ENCODE assay signal across 8 cellular contexts in genomic region chr12:107684990-107685359, GRCh38. TPM values are rescaled to one million over a fixed set of nuclear protein-coding genes. Genes with fewer than 3 reads are reported as not detected.
DNase-seq lines count a peak whose midpoint lies in the region; ATAC-seq and TF ChIP-seq lines count a peak whose summit lies in the region.

No MANE protein-coding gene starts in this region.

- H3K9me3 Mint-ChIP-seq in activated CD8-positive, alpha-beta T cell treated with anti-CD3 and anti-CD28 coated beads, Interleukin-2, amount 10 ng/mL, durations not matched to agents 7 days and 5 days (ENCODE audit: insufficient read depth) = no peaks in the 10 kb centered on the region

- peak overlapping the region; percentile 69 for H2AFZ ChIP-seq in parathyroid adenoma

- no peaks in the 10 kb centered on the region for H3K9me3 ChIP-seq in parathyroid adenoma (ENCODE audit: control insufficient read depth, low read length)

- H3K9ac ChIP-seq in parathyroid adenoma = no peak overlapping the region

- DNase-seq in ELF-1 (ENCODE audit: low read depth, low spot score) (peak; percentile 58), NCI-H146 treated with DMSO at 0.1 percent for 48 hours (lab: John Stamatoyannopoulos, UW; ENCODE audit: unreplicated experiment) (peak; percentile 31), fibroblast of pulmonary artery (ENCODE audit: low read depth) (peak; percentile 39), superior temporal gyrus (ENCODE audit: extremely low spot score) (no peak), GM10248 (ENCODE audit: extremely low spot score) (no peak)
- peak; percentile 31 for DNase-seq in activated CD8-positive, alpha-beta T cell treated with anti-CD3 and anti-CD28 coated beads, Interleukin-2, amount 10 ng/mL, durations not matched to agents 7 days and 5 days

- no peaks in the 10 kb centered on the region for H3K27me3 Mint-ChIP-seq in activated CD8-positive, alpha-beta T cell treated with anti-CD3 and anti-CD28 coated beads, Interleukin-2, amount 10 ng/mL, durations not matched to agents 7 days and 5 days (ENCODE audit: low read depth)

- no peaks in the 10 kb centered on the region for H3K27me3 ChIP-seq in parathyroid adenoma (ENCODE audit: control insufficient read depth, insufficient read depth, low read length)

- peak overlapping the region; percentile 85 for H3K27ac ChIP-seq in parathyroid adenoma

- H3K27ac Mint-ChIP-seq in activated CD8-positive, alpha-beta T cell treated with anti-CD3 and anti-CD28 coated beads, Interleukin-2, amount 10 ng/mL, durations not matched to agents 7 days and 5 days = peak overlapping the region; percentile 98

- H3K4me1 Mint-ChIP-seq in activated CD8-positive, alpha-beta T cell treated with anti-CD3 and anti-CD28 coated beads, Interleukin-2, amount 10 ng/mL, durations not matched to agents 7 days and 5 days (ENCODE audit: low read depth) = peaks cover 27% of the 10 kb centered on the region

- POLR2A ChIA-PET in activated CD8-positive, alpha-beta T cell treated with anti-CD3 and anti-CD28 coated beads, Interleukin-2, amount 10 ng/mL, durations not matched to agents 7 days and 5 days (lab: Charles Lee) = interaction anchor here (0.6 to 0.9 kb wide), 6 partner anchors 8 to 1383 kb away, joined by 3 to 6 read pairs (median 3); partner anchors contain the start of gene PRDM4
- POLR2A ChIA-PET in GM10248 (lab: Yijun Ruan, JAX) = no interaction called here

- peaks cover 26% of the 10 kb centered on the region for H3K36me3 Mint-ChIP-seq in activated CD8-positive, alpha-beta T cell treated with anti-CD3 and anti-CD28 coated beads, Interleukin-2, amount 10 ng/mL, durations not matched to agents 7 days and 5 days (ENCODE audit: low read depth)

- H3K4me1 ChIP-seq in parathyroid adenoma = peaks cover 11% of the 10 kb centered on the region

- ATAC-seq in activated CD8-positive, alpha-beta T cell treated with anti-CD3 and anti-CD28 coated beads, Interleukin-2, amount 10 ng/mL, durations not matched to agents 7 days and 5 days = peak; percentile 6
- ATAC-seq in HG03442 (IDR thresholded peaks at IDR 0.05; ENCODE audit: unreplicated experiment) = no peak

- peaks cover 11% of the 10 kb centered on the region for H3K79me2 ChIP-seq in parathyroid adenoma

- TF ChIP-seq CTCF in fibroblast of pulmonary artery (IDR thresholded peaks at IDR 0.05; ENCODE audit: low read length, missing control alignments) = no peak
- TF ChIP-seq CTCF in parathyroid adenoma (IDR thresholded peaks at IDR 0.05) = no peak
- no peak for TF ChIP-seq CTCF in GM10248 (IDR thresholded peaks at IDR 0.05; ENCODE audit: control extremely low read depth, extremely low read depth, low read depth, missing control alignments)

- peak overlapping the region; percentile 100 for H3K4me2 ChIP-seq in parathyroid adenoma (ENCODE audit: low read length)

- H3K4me3 ChIP-seq in fibroblast of pulmonary artery (replicated peaks; ENCODE audit: low read depth, low read length) (peak overlapping the region; percentile 96), parathyroid adenoma (ENCODE audit: low read depth, low read length) (peak overlapping the region; percentile 86)

- no peaks in the 10 kb centered on the region for H3K36me3 ChIP-seq in parathyroid adenoma (ENCODE audit: control insufficient read depth, insufficient read depth, low read length)

- H3K4me3 Mint-ChIP-seq in activated CD8-positive, alpha-beta T cell treated with anti-CD3 and anti-CD28 coated beads, Interleukin-2, amount 10 ng/mL, durations not matched to agents 7 days and 5 days = peak overlapping the region; percentile 83

- CTCF ChIA-PET in activated CD8-positive, alpha-beta T cell treated with anti-CD3 and anti-CD28 coated beads, Interleukin-2, amount 10 ng/mL, durations not matched to agents 7 days and 5 days (lab: Charles Lee) = interaction anchor here (1.2 to 2.3 kb wide), 3 partner anchors 9 to 74 kb away, joined by 3 to 16 read pairs (median 10); no protein-coding TSS in a partner anchor
- CTCF ChIA-PET in GM10248 (lab: Yijun Ruan, JAX) = interaction anchor here (1.2 to 2.0 kb wide), 5 partner anchors 9 to 228 kb away, joined by 3 to 13 read pairs (median 3); no protein-coding TSS in a partner anchor

RNA-seq across cellular contexts. Expression of gene PWP1, which starts 0.6 kb away (rescaled TPM):
- 10 to 100 TPM; 40.9 to 44.6 TPM for total RNA-seq in activated CD8-positive, alpha-beta T cell treated with anti-CD3 and anti-CD28 coated beads, Interleukin-2, amount 10 ng/mL, durations not matched to agents 7 days and 5 days

Comparison
In these comparisons a context has a peak if more than half of its experiments do, and no peak if none do; other contexts are left out.
1. DNase-seq: peak in ELF-1 (single experiment), NCI-H146 treated with DMSO at 0.1 percent for 48 hours (single experiment), activated CD8-positive, alpha-beta T cell treated with anti-CD3 and anti-CD28 coated beads, Interleukin-2, amount 10 ng/mL, durations not matched to agents 7 days and 5 days (single experiment) and fibroblast of pulmonary artery (single experiment); none in superior temporal gyrus (single experiment) and GM10248 (single experiment).